In the genomic region with DNA sequence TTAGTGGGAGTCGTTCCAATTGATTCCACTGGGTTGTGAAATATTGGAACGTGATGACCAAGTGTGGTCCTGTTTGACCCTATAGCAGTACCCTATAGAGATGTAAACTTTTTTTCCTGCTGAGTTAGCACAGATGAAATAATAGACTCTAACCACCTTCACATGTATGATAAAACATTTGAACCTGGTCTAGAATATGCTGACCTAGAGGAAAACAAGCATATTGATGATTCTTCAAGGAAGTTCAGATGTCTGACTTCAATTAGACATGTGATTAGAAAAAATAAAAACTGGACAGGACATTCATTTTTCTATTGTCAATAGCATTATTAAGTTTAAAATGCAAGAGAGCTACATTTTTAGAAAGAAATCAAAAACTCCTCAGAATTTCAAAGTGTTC, we compare ENCODE assay signal across 9 cellular contexts.
"Had no signal": no experiment of that assay in that cellular context is flagged by ENCODE, and none has a peak within 500 bp of the region (broad histone marks: within the 10 kb centered on the region; RNA-seq: fewer than 3 reads in every experiment).

No MANE protein-coding gene starts in this region.

- H3K4me3 Mint-ChIP-seq: HFFc6, IgD-negative memory B cell had no signal

- H3K36me3 Mint-ChIP-seq: IgD-negative memory B cell had no signal

- H3K36me3 ChIP-seq: HAP-1 had no signal

- H2AFZ ChIP-seq: GM23248 had no signal

- H3K4me1 Mint-ChIP-seq: IgD-negative memory B cell had no signal

- H3K27ac ChIP-seq: GM23248, HL-60 had no signal

- H3K4me3 ChIP-seq: GM23248, HAP-1 had no signal

- ATAC-seq: HCT116 had no signal

- DNase-seq: GM23248, GOT3, H7, HFFc6, KG1 had no signal

- H3K27ac Mint-ChIP-seq: HFFc6, IgD-negative memory B cell had no signal

- H3K9ac ChIP-seq: GM23248 had no signal

- H3K9me3 Mint-ChIP-seq: HFFc6 had no signal
